Comparison of ENCODE assay signal across 8 cellular contexts in genomic region chr1:247007511-247008405, GRCh38. TPM values are rescaled to one million over a fixed set of nuclear protein-coding genes. Genes with fewer than 3 reads are reported as not detected.
DNase-seq lines count a peak whose midpoint lies in the region; ATAC-seq and TF ChIP-seq lines count a peak whose summit lies in the region.

Gene ZNF695, minus strand, starts transcription at chr1:247008057. Its CDS starts 149 bp downstream, at chr1:247007908.

- no peaks in the 10 kb centered on the region for H3K27me3 ChIP-seq in iPS-15b (ENCODE audit: control insufficient read depth, insufficient read depth, low read length)
- H3K27me3 ChIP-seq in sigmoid colon, result peaks cover 0 to 9% (median 8%) of the 10 kb centered on the region in 3 donors
- 0 out of 2 replicates have a peak, but pooled peaks cover 3% of the 10 kb centered on the region for H3K27me3 ChIP-seq in Karpas-422 (ENCODE audit: low read length)

- peak; percentile 99 for ATAC-seq in HG02571 (IDR thresholded peaks at IDR 0.05; ENCODE audit: unreplicated experiment)

- POLR2A ChIA-PET in MCF 10A (lab: Yijun Ruan, JAX), result interaction anchor here (0.6 to 3.8 kb wide), 21 partner anchors 21 to 421 kb away, joined by 3 to 33 read pairs (median 3); partner anchors contain the start of genes AHCTF1 and ZNF670

- H3K4me2 ChIP-seq in Karpas-422 (ENCODE audit: low read depth, low read length, poor library complexity, severe bottlenecking), result no peak within 1 kb of the TSS

- H3K9me3 ChIP-seq in iPS-15b (ENCODE audit: control insufficient read depth, insufficient read depth, low read length) (no peaks in the 10 kb centered on the region), sigmoid colon (peaks cover 0 to 7% (median 1%) of the 10 kb centered on the region in 4 donors), Karpas-422 (ENCODE audit: low read length) (no peaks in the 10 kb centered on the region)

- no peaks in the 10 kb centered on the region for H3K4me1 ChIP-seq in iPS-15b (ENCODE audit: control insufficient read depth, insufficient read depth, low read length)
- peaks cover 0 to 7% (median 6%) of the 10 kb centered on the region in 4 donors for H3K4me1 ChIP-seq in sigmoid colon
- H3K4me1 ChIP-seq in Karpas-422 (ENCODE audit: low read length), result no peaks in the 10 kb centered on the region

- intact Hi-C loops in MCF 10A (cut with micrococcal nuclease), result loop anchor here (2.0 to 10.0 kb wide), 4 partner anchors 70 to 327 kb away; partner anchors contain the start of genes AHCTF1, ZNF496, ZNF669 and ZNF670
- intact Hi-C loops in sigmoid colon (cut with DNase I), result no loop called here

- no peaks in the 10 kb centered on the region for H3K9me2 ChIP-seq in Karpas-422 (replicated peaks; ENCODE audit: insufficient read depth, low read length)

- 1% methylated on average over 58 of the region's 58 CpGs for WGBS in sigmoid colon, 2 donors

- no peaks in the 10 kb centered on the region for H4K20me1 ChIP-seq in Karpas-422 (ENCODE audit: insufficient read depth, low read depth, low read length)

- TF ChIP-seq EP300 in sigmoid colon (IDR thresholded peaks at IDR 0.05), result no peak

- no peak for TF ChIP-seq POLR2A in sigmoid colon (IDR thresholded peaks at IDR 0.05)

- H3K4me3 ChIP-seq in GM12875 (ENCODE audit: low read depth, low read length) (peak within 1 kb of the TSS; percentile 79), iPS-15b (ENCODE audit: low read depth, low read length) (peak within 1 kb of the TSS; percentile 94), sigmoid colon (peak within 1 kb of the TSS; percentile 30 to 71 (median 50)), Karpas-422 (ENCODE audit: low read length) (no peak within 1 kb of the TSS)

- H3K9me3 Mint-ChIP-seq in T-helper 1 cell treated with Interleukin-12 subunit alpha and Interleukin-12 subunit beta and Interleukin-4 antibody, amounts not matched to agents 30 μg/mL and 1 μg/mL, for 36 hours, result peaks cover 28% of the 10 kb centered on the region
- H3K9me3 Mint-ChIP-seq in MCF 10A (ENCODE audit: unreplicated experiment), result peaks cover 18% of the 10 kb centered on the region

- H3K27ac ChIP-seq in sigmoid colon, result peak within 1 kb of the TSS in 1 of 4 donors; percentile 18
- no peak within 1 kb of the TSS for H3K27ac ChIP-seq in Karpas-422 (ENCODE audit: low read length)

- H3K36me3 Mint-ChIP-seq in T-helper 1 cell treated with Interleukin-12 subunit alpha and Interleukin-12 subunit beta and Interleukin-4 antibody, amounts not matched to agents 30 μg/mL and 1 μg/mL, for 36 hours (ENCODE audit: low read depth), result no peaks in the 10 kb centered on the region
- H3K36me3 Mint-ChIP-seq in MCF 10A (ENCODE audit: insufficient read depth, unreplicated experiment), result peaks cover 15% of the 10 kb centered on the region

- H3K27me3 Mint-ChIP-seq in T-helper 1 cell treated with Interleukin-12 subunit alpha and Interleukin-12 subunit beta and Interleukin-4 antibody, amounts not matched to agents 30 μg/mL and 1 μg/mL, for 36 hours (ENCODE audit: low read depth), result peaks cover 15% of the 10 kb centered on the region
- H3K27me3 Mint-ChIP-seq in MCF 10A (ENCODE audit: insufficient read depth, unreplicated experiment), result no peaks in the 10 kb centered on the region

- H3K79me2 ChIP-seq in Karpas-422 (ENCODE audit: low read length), result no peaks in the 10 kb centered on the region

- H3K36me3 ChIP-seq in iPS-15b (ENCODE audit: control insufficient read depth, insufficient read depth, low read length), result no peaks in the 10 kb centered on the region
- no peaks in the 10 kb centered on the region for H3K36me3 ChIP-seq in sigmoid colon
- H3K36me3 ChIP-seq in Karpas-422 (ENCODE audit: insufficient read depth, low read length), result no peaks in the 10 kb centered on the region

- H3K4me1 Mint-ChIP-seq in T-helper 1 cell treated with Interleukin-12 subunit alpha and Interleukin-12 subunit beta and Interleukin-4 antibody, amounts not matched to agents 30 μg/mL and 1 μg/mL, for 36 hours (ENCODE audit: low read depth), result no peaks in the 10 kb centered on the region
- no peaks in the 10 kb centered on the region for H3K4me1 Mint-ChIP-seq in MCF 10A (ENCODE audit: insufficient read depth, unreplicated experiment)

- TF ChIP-seq CTCF in GM12875 (IDR thresholded peaks at IDR 0.05; ENCODE audit: borderline replicate concordance, insufficient read depth, low read depth, low read length) (no peak), MCF 10A (IDR thresholded peaks at IDR 0.05; ENCODE audit: unreplicated experiment) (no peak), sigmoid colon (IDR thresholded peaks at IDR 0.05) (no peak)

- H3K9ac ChIP-seq in iPS-15b (ENCODE audit: low read depth, low read length) (peak within 1 kb of the TSS; percentile 94), Karpas-422 (ENCODE audit: low read length) (no peak within 1 kb of the TSS)

- DNase-seq in NCI-H1092 (lab: John Stamatoyannopoulos, UW) (peak; percentile 98), MCF 10A (ENCODE audit: unreplicated experiment) (peak; percentile 100), sigmoid colon (peak; percentile 80), Karpas-422 (no peak)

- TSS peak; percentile 62 for BruUV-seq in MCF 10A (replicated peaks; lab: Mats Ljungman, UMichigan)

- CTCF ChIA-PET in MCF 10A (lab: Yijun Ruan, JAX), result interaction anchor here (0.5 to 2.0 kb wide), 8 partner anchors 18 to 203 kb away, joined by 3 to 7 read pairs (median 4); partner anchors contain the start of gene ZNF670

- H2AFZ ChIP-seq in Karpas-422 (ENCODE audit: low read length), result no peak within 1 kb of the TSS

- peak within 1 kb of the TSS; percentile 81 for H3K4me3 Mint-ChIP-seq in T-helper 1 cell treated with Interleukin-12 subunit alpha and Interleukin-12 subunit beta and Interleukin-4 antibody, amounts not matched to agents 30 μg/mL and 1 μg/mL, for 36 hours
- peak within 1 kb of the TSS; percentile 96 for H3K4me3 Mint-ChIP-seq in MCF 10A (ENCODE audit: unreplicated experiment)

- H3K27ac Mint-ChIP-seq in T-helper 1 cell treated with Interleukin-12 subunit alpha and Interleukin-12 subunit beta and Interleukin-4 antibody, amounts not matched to agents 30 μg/mL and 1 μg/mL, for 36 hours, result no peak within 1 kb of the TSS
- peak within 1 kb of the TSS; percentile 99 for H3K27ac Mint-ChIP-seq in MCF 10A (ENCODE audit: low read depth, unreplicated experiment)

RNA-seq across cellular contexts. Expression of gene ZNF695, which starts in this region (rescaled TPM):
- total RNA-seq in MCF 10A (2022) (8.7 and 13.8 TPM in 2 replicates), sigmoid colon (under 1 TPM in 1 of 4 donors, not detected in 3; 0.14 TPM)
- 1 to 10 TPM in 2 of 3 donors, under 1 TPM in 1; under 0.01 to 1.4 (median 1.2) TPM for polyA plus RNA-seq in sigmoid colon
- total RNA-seq in Karpas-422 (2014; rRNA removed; shearing (Covaris generic); ENCODE audit: low replicate concordance), result 0.63 and 6.6 TPM in 2 replicates
